9 cellular contexts compared by ENCODE assay signal in the genomic region with DNA sequence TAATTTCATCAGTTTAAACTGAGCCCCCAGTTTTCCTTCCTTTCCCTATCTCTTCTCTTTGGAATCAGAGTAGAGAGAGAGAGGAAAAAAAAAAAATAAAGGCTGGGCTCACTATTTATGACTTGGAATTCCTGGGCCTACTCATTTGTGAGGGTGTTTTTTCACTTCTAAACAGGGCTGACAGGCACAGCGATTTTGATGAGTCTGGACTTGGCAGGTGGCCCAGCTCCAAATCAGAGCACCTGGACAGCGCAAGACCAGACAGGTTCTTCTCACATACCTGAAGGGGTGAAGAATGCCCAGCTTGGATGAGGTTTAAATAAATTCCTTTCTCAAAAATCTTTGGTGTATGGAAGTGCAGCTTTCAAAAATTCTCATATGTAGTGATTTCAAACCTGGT.
DNase-seq lines count a peak whose midpoint lies in the region; ATAC-seq, FAIRE-seq and TF ChIP-seq lines count a peak whose summit lies in the region.
"Had no signal": no experiment of that assay in that cellular context is flagged by ENCODE, and none has a peak within 500 bp of the region (broad histone marks: within the 10 kb centered on the region; RNA-seq: fewer than 3 reads in every experiment).

No MANE protein-coding gene starts in this region.

- H3K4me3 ChIP-seq in bronchial epithelial cell (ENCODE audit: low read depth, low read length) (no peak overlapping the region), aorta (ENCODE audit: low read length in 2 of 2) (no peak overlapping the region)

- H3K4me1 Mint-ChIP-seq in CD4-positive, alpha-beta T cell (ENCODE audit: low read depth), result no peaks in the 10 kb centered on the region

- CTCF ChIA-PET in CD4-positive, alpha-beta T cell (lab: Charles Lee), result no interaction called here

- peak; percentile 29 for DNase-seq in NCI-H510A treated with DMSO at 0.1 percent for 48 hours (lab: John Stamatoyannopoulos, UW)
- DNase-seq in NCI-H510A (lab: John Stamatoyannopoulos, UW), result no peak
- peak; percentile 99 for DNase-seq in bronchial epithelial cell (ENCODE audit: low read depth)
- peak; percentile 35 to 56 for DNase-seq in lung microvascular endothelial cell (ENCODE audit: low read depth in 2 of 2)
- DNase-seq in aorta, result no peak
- DNase-seq in NCI-H2227 treated with DMSO at 0.1 percent for 48 hours (lab: John Stamatoyannopoulos, UW), result no peak
- no peak for DNase-seq in CD4-positive, alpha-beta T cell
- DNase-seq: MV-4-11 had no signal

- no peak overlapping the region for H3K27ac Mint-ChIP-seq in CD4-positive, alpha-beta T cell

- no peaks in the 10 kb centered on the region for H3K36me3 ChIP-seq in bronchial epithelial cell (ENCODE audit: control insufficient read depth, insufficient read depth, low read length)
- no peaks in the 10 kb centered on the region for H3K36me3 ChIP-seq in aorta (ENCODE audit: control insufficient read depth in 1 of 2, insufficient read depth in 2 of 2, low read length in 1 of 2)

- intact Hi-C loops in aorta (cut with DNase I), result loop anchor here (5.0 to 10.0 kb wide), 3 partner anchors 60 to 180 kb away; no protein-coding TSS in a partner anchor
- intact Hi-C loops in CD4-positive, alpha-beta T cell (cut with DNase I, micrococcal nuclease), result no loop called here

- H3K9me3 Mint-ChIP-seq in CD4-positive, alpha-beta T cell, result no peaks in the 10 kb centered on the region

- H3K36me3 Mint-ChIP-seq in CD4-positive, alpha-beta T cell (ENCODE audit: low read depth), result no peaks in the 10 kb centered on the region

- no peak for ATAC-seq in aorta (ENCODE audit: low FRiP score)
- ATAC-seq in HG03175 (IDR thresholded peaks at IDR 0.05; ENCODE audit: unreplicated experiment), result no peak
- no peak for ATAC-seq in CD4-positive, alpha-beta T cell (ENCODE audit: poor library complexity)

- H3K4me1 ChIP-seq in aorta (ENCODE audit: control insufficient read depth in 1 of 2, insufficient read depth in 2 of 2, low read length in 2 of 2), result peaks cover 6 to 16% of the 10 kb centered on the region in 2 donors

- H3K27me3 ChIP-seq in bronchial epithelial cell (ENCODE audit: control insufficient read depth, insufficient read depth, low read length) (no peaks in the 10 kb centered on the region), aorta (ENCODE audit: control insufficient read depth in 1 of 2, insufficient read depth in 2 of 2, low read length in 1 of 2) (no peaks in the 10 kb centered on the region)
- no peaks in the 10 kb centered on the region for H3K27me3 ChIP-seq in CD4-positive, alpha-beta T cell (ENCODE audit: control insufficient read depth, insufficient read depth, low read length)

- peak; percentile 75 for FAIRE-seq in bronchial epithelial cell (lab: Jason Lieb, UNC)

- no peak overlapping the region for H3K4me3 Mint-ChIP-seq in CD4-positive, alpha-beta T cell

- peak overlapping the region; percentile 91 to 97 for H3K27ac ChIP-seq in aorta (ENCODE audit: low read depth in 1 of 2, low read length in 2 of 2)
- H3K27ac ChIP-seq in CD4-positive, alpha-beta T cell (ENCODE audit: low read depth, low read length), result no peak overlapping the region

- WGBS in aorta, 2 donors, result 49 to 52% methylated on average over 2 of the region's 2 CpGs

- POLR2A ChIA-PET in CD4-positive, alpha-beta T cell (lab: Charles Lee), result no interaction called here

- H3K9me3 ChIP-seq in aorta (ENCODE audit: control insufficient read depth, low read length), result no peaks in the 10 kb centered on the region
- H3K9me3 ChIP-seq in CD4-positive, alpha-beta T cell (ENCODE audit: control insufficient read depth, low read length), result no peaks in the 10 kb centered on the region

- H3K27me3 Mint-ChIP-seq in CD4-positive, alpha-beta T cell, result peaks cover 19% of the 10 kb centered on the region

- TF ChIP-seq CTCF in bronchial epithelial cell (IDR thresholded peaks at IDR 0.05; ENCODE audit: insufficient read depth, low read length, severe bottlenecking), result no peak
- no peak for TF ChIP-seq CTCF in CD4-positive, alpha-beta T cell (IDR thresholded peaks at IDR 0.05)

Comparison
In these comparisons a context has a peak if more than half of its experiments do, and no peak if none do; other contexts are left out.
1. DNase-seq: peak in NCI-H510A treated with DMSO at 0.1 percent for 48 hours (single experiment), bronchial epithelial cell (single experiment) and lung microvascular endothelial cell (2 of 2); none in NCI-H510A (single experiment), aorta (0 of 2), NCI-H2227 treated with DMSO at 0.1 percent for 48 hours (single experiment) and CD4-positive, alpha-beta T cell (0 of 10).
2. intact Hi-C loops: an anchor here in aorta (5.0 to 10.0 kb wide); none called in CD4-positive, alpha-beta T cell.